ENCODE assay signal across 14 cellular contexts in the genomic region with DNA sequence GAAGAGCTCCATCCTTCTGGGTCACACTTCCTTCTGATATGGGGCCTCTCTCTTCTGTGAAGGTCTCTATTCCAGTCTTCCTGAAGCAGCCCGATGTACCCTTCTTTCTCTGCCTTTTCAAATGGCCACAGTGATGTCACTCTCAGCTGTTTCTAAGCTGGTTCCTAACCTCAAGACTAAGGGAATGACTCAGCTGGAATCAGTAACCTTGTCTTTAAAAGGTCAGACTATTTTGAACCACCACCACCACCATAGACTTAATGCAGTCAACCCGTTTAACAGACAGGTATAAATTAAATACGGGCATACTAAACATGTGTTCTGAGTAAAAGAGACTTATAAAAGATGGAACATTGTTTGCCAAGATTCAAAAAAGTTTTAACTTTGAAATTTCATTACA.
A peak's percentile ranks its signal among the peaks of the same experiment; 100 is the strongest.
DNase-seq lines count a peak whose midpoint lies in the region; ATAC-seq, FAIRE-seq and TF ChIP-seq lines count a peak whose summit lies in the region.
"Had no signal": no experiment of that assay in that cellular context is flagged by ENCODE, and none has a peak within 500 bp of the region (broad histone marks: within the 10 kb centered on the region; RNA-seq: fewer than 3 reads in every experiment).

No MANE protein-coding gene starts in this region.

- TF ChIP-seq EP300 in SK-N-SH (IDR thresholded peaks at IDR 0.05; ENCODE audit: borderline replicate concordance in 1 of 2, low read depth in 1 of 2, low read length in 1 of 2) = no peak

- TF ChIP-seq POLR2A in H54 (IDR thresholded peaks at IDR 0.05; ENCODE audit: low read depth, low read length) = no peak
- no peak for TF ChIP-seq POLR2A in Peyer's patch (IDR thresholded peaks at IDR 0.05)

- CTCF ChIA-PET in SK-N-SH (lab: Yijun Ruan, JAX) = no interaction called here

- H3K27ac ChIP-seq in SK-N-SH (ENCODE audit: low read depth in 2 of 2, low read length in 1 of 2) = no peak overlapping the region
- H3K27ac ChIP-seq in Peyer's patch = no peak overlapping the region
- H3K27ac ChIP-seq: adrenal gland, parathyroid adenoma had no signal

- H3K4me1 ChIP-seq in SK-N-SH (ENCODE audit: control insufficient read depth in 1 of 2, insufficient read depth in 2 of 2, low read depth in 1 of 2, low read length in 1 of 2) (peaks cover 0 to 7% of the 10 kb centered on the region in 2 experiments; a peak in 1 of 4 replicates), Peyer's patch (no peaks in the 10 kb centered on the region)
- H3K4me1 ChIP-seq: adrenal gland, parathyroid adenoma had no signal

- H3K4me2 ChIP-seq in SK-N-SH = no peak overlapping the region

- no peaks in the 10 kb centered on the region for H4K20me1 ChIP-seq in SK-N-SH (ENCODE audit: insufficient read depth)

- H3K9me2 ChIP-seq in SK-N-SH = no peaks in the 10 kb centered on the region

- no peak for FAIRE-seq in H54 (lab: Jason Lieb, UNC)
- FAIRE-seq: A204.1, TTC549 had no signal

- H3K9ac ChIP-seq in SK-N-SH = no peak overlapping the region
- H3K9ac ChIP-seq: parathyroid adenoma had no signal

- ATAC-seq in SK-N-SH treated with all-trans-retinoic acid at 6 μM for 48 hours = no peak

- 70% methylated on average over 3 of the region's 3 CpGs for WGBS in SK-N-SH (ENCODE audit: low lambda C conversion rate)

- H3K36me3 ChIP-seq in SK-N-SH (replicated peaks in 1 of 2; ENCODE audit: control insufficient read depth in 1 of 2, insufficient read depth in 2 of 2, low read length in 1 of 2) (no peaks in the 10 kb centered on the region), Peyer's patch (no peaks in the 10 kb centered on the region)
- H3K36me3 ChIP-seq: adrenal gland had no signal

- no peak for TF ChIP-seq RAD21 in SK-N-SH (IDR thresholded peaks at IDR 0.05; ENCODE audit: low read length)

- H3K27me3 ChIP-seq in SK-N-SH (ENCODE audit: insufficient read depth) = no peaks in the 10 kb centered on the region
- no peaks in the 10 kb centered on the region for H3K27me3 ChIP-seq in Peyer's patch
- H3K27me3 ChIP-seq: adrenal gland had no signal

- H3K9me3 ChIP-seq in SK-N-SH = no peaks in the 10 kb centered on the region
- H3K9me3 ChIP-seq in Peyer's patch = no peaks in the 10 kb centered on the region
- H3K9me3 ChIP-seq: adrenal gland had no signal

- TF ChIP-seq CTCF in SK-N-SH (IDR thresholded peaks at IDR 0.05) (no peak), Peyer's patch (IDR thresholded peaks at IDR 0.05) (no peak)

- POLR2A ChIA-PET in SK-N-SH (lab: Yijun Ruan, JAX) = no interaction called here

- no peaks in the 10 kb centered on the region for H3F3A ChIP-seq in SK-N-SH (replicated peaks; ENCODE audit: insufficient read depth)

- H2AFZ ChIP-seq in SK-N-SH (ENCODE audit: low read depth) = no peak overlapping the region
- H2AFZ ChIP-seq: parathyroid adenoma had no signal

- no peaks in the 10 kb centered on the region for H3K79me2 ChIP-seq in SK-N-SH (ENCODE audit: insufficient read depth)
- H3K79me2 ChIP-seq: parathyroid adenoma had no signal

- DNase-seq in SK-N-SH (no peak), H54 (ENCODE audit: insufficient read length, low spot score) (peak; percentile 1), HT1080 (ENCODE audit: low read depth) (peak; percentile 47), renal cortical epithelial cell (ENCODE audit: low read depth) (peak; percentile 54), Peyer's patch (no peak), SHP77 (lab: John Stamatoyannopoulos, UW) (no peak)
- DNase-seq in NK-92 treated with Interleukin-12 subunit alpha and Interleukin-12 subunit beta, amount 100 ng/mL, for 24 hours (lab: John Stamatoyannopoulos, UW) = no peak
- DNase-seq: adrenal gland, hypothalamus, NCI-H1105 had no signal

- H3K4me3 ChIP-seq in SK-N-SH (ENCODE audit: low read depth in 2 of 2, low read length in 1 of 2) (no peak overlapping the region), Peyer's patch (no peak overlapping the region)
- H3K4me3 ChIP-seq: adrenal gland had no signal

TF ChIP-seq in SK-N-SH, 30 proteins besides CTCF, POLR2A, EP300 and RAD21:
- TF ChIP-seq CHD2 (IDR thresholded peaks at IDR 0.05; ENCODE audit: low read length, partially characterized antibody) = no peak
- no peak for TF ChIP-seq YY1 (IDR thresholded peaks at IDR 0.05; ENCODE audit: low read depth)
- TF ChIP-seq GABPA (IDR thresholded peaks at IDR 0.05; ENCODE audit: low read depth) = no peak
- 0 out of 2 replicates have a peak, but pooled peaks have one; percentile 10 for TF ChIP-seq FOSL2 (IDR thresholded peaks at IDR 0.05; ENCODE audit: borderline replicate concordance, low read depth)
- TF ChIP-seq, protein P1, sequence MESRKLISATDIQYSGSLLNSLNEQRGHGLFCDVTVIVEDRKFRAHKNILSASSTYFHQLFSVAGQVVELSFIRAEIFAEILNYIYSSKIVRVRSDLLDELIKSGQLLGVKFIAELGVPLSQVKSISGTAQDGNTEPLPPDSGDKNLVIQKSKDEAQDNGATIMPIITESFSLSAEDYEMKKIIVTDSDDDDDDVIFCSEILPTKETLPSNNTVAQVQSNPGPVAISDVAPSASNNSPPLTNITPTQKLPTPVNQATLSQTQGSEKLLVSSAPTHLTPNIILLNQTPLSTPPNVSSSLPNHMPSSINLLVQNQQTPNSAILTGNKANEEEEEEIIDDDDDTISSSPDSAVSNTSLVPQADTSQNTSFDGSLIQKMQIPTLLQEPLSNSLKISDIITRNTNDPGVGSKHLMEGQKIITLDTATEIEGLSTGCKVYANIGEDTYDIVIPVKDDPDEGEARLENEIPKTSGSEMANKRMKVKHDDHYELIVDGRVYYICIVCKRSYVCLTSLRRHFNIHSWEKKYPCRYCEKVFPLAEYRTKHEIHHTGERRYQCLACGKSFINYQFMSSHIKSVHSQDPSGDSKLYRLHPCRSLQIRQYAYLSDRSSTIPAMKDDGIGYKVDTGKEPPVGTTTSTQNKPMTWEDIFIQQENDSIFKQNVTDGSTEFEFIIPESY (IDR thresholded peaks at IDR 0.05; ENCODE audit: borderline replicate concordance, low read depth) = no peak
- no peak for TF ChIP-seq ELF1 (IDR thresholded peaks at IDR 0.05)
- no peak for TF ChIP-seq SIN3A (IDR thresholded peaks at IDR 0.05; ENCODE audit: borderline replicate concordance, low read depth, low read length)

TF ChIP-seq in SK-N-SH treated with all-trans-retinoic acid at 6 μM for 48 hours, 23 proteins besides CTCF, POLR2A, EP300 and RAD21:
- TF ChIP-seq ZFP3 (CRISPR knock-in tag; IDR thresholded peaks at IDR 0.05) (no peak), ARNTL (CRISPR knock-in tag; IDR thresholded peaks at IDR 0.05; ENCODE audit: borderline replicate concordance, low read depth) (no peak)

Comparison
In these comparisons a context has a peak if more than half of its experiments do, and no peak if none do; other contexts are left out.
1. DNase-seq: peak in H54 (single experiment), HT1080 (single experiment) and renal cortical epithelial cell (single experiment); none in SK-N-SH (single experiment), NK-92 treated with Interleukin-12 subunit alpha and Interleukin-12 subunit beta, amount 100 ng/mL, for 24 hours (single experiment), Peyer's patch (0 of 3) and SHP77 (0 of 2).